In the genomic region with DNA sequence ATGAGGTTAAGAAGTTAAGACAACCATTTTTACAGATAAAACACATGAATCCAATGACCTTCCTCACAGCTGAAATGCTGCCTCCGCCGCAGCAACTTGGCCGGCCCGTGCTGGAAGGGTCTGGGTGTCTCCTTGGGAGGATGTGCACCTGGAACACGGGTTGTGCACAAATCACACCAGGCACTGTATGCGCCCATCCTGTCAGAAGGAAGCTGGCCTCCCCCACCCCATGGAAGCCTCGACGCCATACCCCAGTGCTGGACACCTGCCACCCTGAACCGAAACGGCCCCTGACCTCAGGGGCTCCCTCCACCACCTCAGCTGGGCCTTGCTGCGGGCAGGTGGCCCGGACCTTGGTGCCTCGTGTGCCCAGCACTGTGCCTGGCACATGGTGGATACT, we compare ENCODE assay signal across 17 cellular contexts.
DNase-seq lines count a peak whose midpoint lies in the region; ATAC-seq and TF ChIP-seq lines count a peak whose summit lies in the region.
"Had no signal": no experiment of that assay in that cellular context is flagged by ENCODE, and none has a peak within 500 bp of the region (broad histone marks: within the 10 kb centered on the region; RNA-seq: fewer than 3 reads in every experiment).

No MANE protein-coding gene starts in this region.

- BruUV-seq in Caco-2 (replicated peaks; lab: Mats Ljungman, UMichigan) (no TSS peak), A673 (replicated peaks; lab: Mats Ljungman, UMichigan) (no TSS peak)

- H3K36me3 Mint-ChIP-seq in Caco-2 (ENCODE audit: insufficient read depth, unreplicated experiment), result peaks cover 7% of the 10 kb centered on the region
- H3K36me3 Mint-ChIP-seq in endothelial cell (ENCODE audit: low read depth, unreplicated experiment), result peaks cover 57% of the 10 kb centered on the region
- H3K36me3 Mint-ChIP-seq: CD8-positive, alpha-beta T cell had no signal

- H3K9me2 ChIP-seq in SK-N-SH, result no peaks in the 10 kb centered on the region

- H3K9me3 Mint-ChIP-seq in Caco-2 (ENCODE audit: unreplicated experiment) (no peaks in the 10 kb centered on the region), endothelial cell (ENCODE audit: unreplicated experiment) (no peaks in the 10 kb centered on the region)
- H3K9me3 Mint-ChIP-seq: CD8-positive, alpha-beta T cell had no signal

- intact Hi-C loops in Caco-2 (cut with micrococcal nuclease; ENCODE audit: unreplicated experiment) (no loop called here), posterior vena cava (cut with DNase I) (no loop called here), A673 (cut with micrococcal nuclease; ENCODE audit: unreplicated experiment) (no loop called here)

- POLR2A ChIA-PET in Caco-2 (lab: Charles Lee), result interaction anchor here (0.6 kb wide), 2 partner anchors 79 to 117 kb away, joined by 3 to 4 read pairs; no protein-coding TSS in a partner anchor
- POLR2A ChIA-PET in RWPE1 (lab: Yijun Ruan, JAX; ENCODE audit: low non-redundant PET), result no interaction called here
- POLR2A ChIA-PET in SK-N-SH (lab: Yijun Ruan, JAX), result no interaction called here
- POLR2A ChIA-PET in A673 (lab: Charles Lee; ENCODE audit: low non-redundant PET), result no interaction called here

- H3K4me3 ChIP-seq in Caco-2 (ENCODE audit: low read depth, low read length), result no peak overlapping the region
- no peak overlapping the region for H3K4me3 ChIP-seq in SK-N-SH (ENCODE audit: low read depth in 2 of 2, low read length in 1 of 2)
- no peak overlapping the region for H3K4me3 ChIP-seq in A673 (ENCODE audit: low read depth, low read length, poor library complexity, severe bottlenecking)
- H3K4me3 ChIP-seq: GM23248, Peyer's patch had no signal

- H3K9ac ChIP-seq in SK-N-SH, result no peak overlapping the region
- H3K9ac ChIP-seq: GM23248 had no signal

- no peak overlapping the region for H2AFZ ChIP-seq in SK-N-SH (ENCODE audit: low read depth)
- H2AFZ ChIP-seq: GM23248 had no signal

- no peak for TF ChIP-seq CTCF in Caco-2 (IDR thresholded peaks at IDR 0.05; ENCODE audit: insufficient read depth in 1 of 2, low read depth in 1 of 2, low read length in 1 of 2, severe bottlenecking in 1 of 2, unreplicated experiment in 1 of 2)
- TF ChIP-seq CTCF in RWPE1 (conservative IDR thresholded peaks at IDR 0.05; ENCODE audit: low read depth), result no peak
- TF ChIP-seq CTCF in endothelial cell (IDR thresholded peaks at IDR 0.05; ENCODE audit: unreplicated experiment), result no peak
- TF ChIP-seq CTCF in SK-N-SH (IDR thresholded peaks at IDR 0.05), result no peak
- TF ChIP-seq CTCF in A673 (conservative IDR thresholded peaks at IDR 0.05; ENCODE audit: low read depth, low read length), result no peak

- H3K4me2 ChIP-seq in SK-N-SH, result no peak overlapping the region

- ATAC-seq in GM19023 (IDR thresholded peaks at IDR 0.05; ENCODE audit: unreplicated experiment) (no peak), HG02852 (IDR thresholded peaks at IDR 0.05; ENCODE audit: unreplicated experiment) (no peak)
- ATAC-seq: CD8-positive, alpha-beta T cell had no signal

- peak overlapping the region; percentile 78 for H3K27ac Mint-ChIP-seq in Caco-2 (ENCODE audit: unreplicated experiment)
- no peak overlapping the region for H3K27ac Mint-ChIP-seq in endothelial cell (ENCODE audit: unreplicated experiment)
- H3K27ac Mint-ChIP-seq: CD8-positive, alpha-beta T cell had no signal

- H3K27me3 ChIP-seq in Caco-2 (replicated peaks; ENCODE audit: control insufficient read depth, insufficient read depth, low read length), result no peaks in the 10 kb centered on the region
- no peaks in the 10 kb centered on the region for H3K27me3 ChIP-seq in SK-N-SH (ENCODE audit: insufficient read depth)
- H3K27me3 ChIP-seq in A673 (replicated peaks; ENCODE audit: insufficient read depth, low read depth, low read length, poor library complexity), result no peaks in the 10 kb centered on the region
- H3K27me3 ChIP-seq: BE2C, Peyer's patch had no signal

- H3K4me1 Mint-ChIP-seq in Caco-2 (ENCODE audit: low read depth, unreplicated experiment) (peaks cover 18% of the 10 kb centered on the region), endothelial cell (ENCODE audit: unreplicated experiment) (peaks cover 3% of the 10 kb centered on the region)

- H4K20me1 ChIP-seq in SK-N-SH (ENCODE audit: insufficient read depth), result no peaks in the 10 kb centered on the region

- no peaks in the 10 kb centered on the region for H3K36me3 ChIP-seq in Caco-2 (ENCODE audit: control insufficient read depth, insufficient read depth, low read length)
- peaks cover 49 to 76% of the 10 kb centered on the region in 2 experiments for H3K36me3 ChIP-seq in SK-N-SH (replicated peaks in 1 of 2; ENCODE audit: control insufficient read depth in 1 of 2, insufficient read depth in 2 of 2, low read length in 1 of 2)
- H3K36me3 ChIP-seq in A673 (ENCODE audit: insufficient read depth, low read length, poor library complexity, severe bottlenecking), result peaks cover 66% of the 10 kb centered on the region
- H3K36me3 ChIP-seq: BE2C had no signal

- H3K27ac ChIP-seq in RWPE1 (peak overlapping the region; percentile 60), SK-N-SH (ENCODE audit: low read depth in 2 of 2, low read length in 1 of 2) (no peak overlapping the region), A673 (ENCODE audit: low read depth, low read length, poor library complexity, severe bottlenecking) (no peak overlapping the region)
- H3K27ac ChIP-seq: GM23248, Peyer's patch had no signal

- H3K9me3 ChIP-seq in Caco-2, result no peaks in the 10 kb centered on the region
- no peaks in the 10 kb centered on the region for H3K9me3 ChIP-seq in SK-N-SH
- no peaks in the 10 kb centered on the region for H3K9me3 ChIP-seq in A673 (ENCODE audit: low read depth, low read length, poor library complexity, severe bottlenecking)
- H3K9me3 ChIP-seq: BE2C, Peyer's patch had no signal

- H3F3A ChIP-seq in SK-N-SH (replicated peaks; ENCODE audit: insufficient read depth), result no peaks in the 10 kb centered on the region

- no peak for TF ChIP-seq RAD21 in SK-N-SH (IDR thresholded peaks at IDR 0.05; ENCODE audit: low read length)

- H3K79me2 ChIP-seq in SK-N-SH (ENCODE audit: insufficient read depth), result no peaks in the 10 kb centered on the region

- TF ChIP-seq EP300 in SK-N-SH (IDR thresholded peaks at IDR 0.05; ENCODE audit: borderline replicate concordance in 1 of 2, low read depth in 1 of 2, low read length in 1 of 2), result no peak

- CTCF ChIA-PET in Caco-2 (lab: Charles Lee) (interaction anchor here (1.4 to 1.5 kb wide), 2 partner anchors 7 to 118 kb away, joined by 3 read pairs; no protein-coding TSS in a partner anchor), RWPE1 (lab: Yijun Ruan, JAX) (no interaction called here), SK-N-SH (lab: Yijun Ruan, JAX) (interaction anchor here (1.2 to 2.9 kb wide), 7 partner anchors 13 to 138 kb away, joined by 3 to 12 read pairs (median 4); no protein-coding TSS in a partner anchor), A673 (lab: Charles Lee) (no interaction called here)

- H3K4me3 Mint-ChIP-seq in Caco-2 (ENCODE audit: unreplicated experiment) (peak overlapping the region; percentile 71), endothelial cell (ENCODE audit: unreplicated experiment) (peak overlapping the region; percentile 77)
- H3K4me3 Mint-ChIP-seq: CD8-positive, alpha-beta T cell had no signal

- WGBS in SK-N-SH (ENCODE audit: low lambda C conversion rate), result 91% methylated on average over 9 of the region's 13 CpGs

- no peaks in the 10 kb centered on the region for H3K27me3 Mint-ChIP-seq in Caco-2 (ENCODE audit: insufficient read depth, unreplicated experiment)
- H3K27me3 Mint-ChIP-seq in endothelial cell (ENCODE audit: unreplicated experiment), result peaks cover 6% of the 10 kb centered on the region

- peaks cover 37% of the 10 kb centered on the region for H3K4me1 ChIP-seq in Caco-2
- H3K4me1 ChIP-seq in SK-N-SH (ENCODE audit: control insufficient read depth in 1 of 2, insufficient read depth in 2 of 2, low read depth in 1 of 2, low read length in 1 of 2), result peaks cover 0 to 4% of the 10 kb centered on the region in 2 experiments; a peak in 1 of 4 replicates
- H3K4me1 ChIP-seq in A673 (ENCODE audit: insufficient read depth, low read length, poor library complexity, severe bottlenecking), result peaks cover 7% of the 10 kb centered on the region
- H3K4me1 ChIP-seq: BE2C, Peyer's patch had no signal

- DNase-seq in Caco-2, result peak in 1 of 2 experiments; percentile 11
- no peak for DNase-seq in RWPE1 (ENCODE audit: low spot score)
- no peak for DNase-seq in endothelial cell (ENCODE audit: low spot score)
- peak; percentile 70 for DNase-seq in posterior vena cava (ENCODE audit: low spot score)
- DNase-seq in SK-N-SH, result no peak
- no peak for DNase-seq in A673 (ENCODE audit: low spot score)
- DNase-seq: BE2C; CD8-positive, alpha-beta T cell; DND-41; GDM1; GM23248; KBM-7; NCI-H1048; Peyer's patch; SIG-M5 had no signal

TF ChIP-seq in SK-N-SH, 30 proteins besides CTCF, POLR2A, EP300 and RAD21:
- TF ChIP-seq RCOR1 (IDR thresholded peaks at IDR 0.05; ENCODE audit: low read length) (no peak), TEAD4 (IDR thresholded peaks at IDR 0.05; ENCODE audit: borderline replicate concordance, insufficient read depth) (no peak), FOXJ3 (CRISPR knock-in tag; IDR thresholded peaks at IDR 0.05) (no peak)
- TF ChIP-seq, protein P1, sequence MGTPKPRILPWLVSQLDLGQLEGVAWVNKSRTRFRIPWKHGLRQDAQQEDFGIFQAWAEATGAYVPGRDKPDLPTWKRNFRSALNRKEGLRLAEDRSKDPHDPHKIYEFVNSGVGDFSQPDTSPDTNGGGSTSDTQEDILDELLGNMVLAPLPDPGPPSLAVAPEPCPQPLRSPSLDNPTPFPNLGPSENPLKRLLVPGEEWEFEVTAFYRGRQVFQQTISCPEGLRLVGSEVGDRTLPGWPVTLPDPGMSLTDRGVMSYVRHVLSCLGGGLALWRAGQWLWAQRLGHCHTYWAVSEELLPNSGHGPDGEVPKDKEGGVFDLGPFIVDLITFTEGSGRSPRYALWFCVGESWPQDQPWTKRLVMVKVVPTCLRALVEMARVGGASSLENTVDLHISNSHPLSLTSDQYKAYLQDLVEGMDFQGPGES (IDR thresholded peaks at IDR 0.05; ENCODE audit: low read depth, low read length), result no peak

Comparison
In these comparisons a context has a peak if more than half of its experiments do, and no peak if none do; other contexts are left out.
1. CTCF ChIA-PET loops: an anchor here in Caco-2 (1.4 to 1.5 kb wide) and SK-N-SH (1.2 to 2.9 kb wide); none called in RWPE1 and A673.